ENCODE assay signal across 10 cellular contexts in the genomic region with DNA sequence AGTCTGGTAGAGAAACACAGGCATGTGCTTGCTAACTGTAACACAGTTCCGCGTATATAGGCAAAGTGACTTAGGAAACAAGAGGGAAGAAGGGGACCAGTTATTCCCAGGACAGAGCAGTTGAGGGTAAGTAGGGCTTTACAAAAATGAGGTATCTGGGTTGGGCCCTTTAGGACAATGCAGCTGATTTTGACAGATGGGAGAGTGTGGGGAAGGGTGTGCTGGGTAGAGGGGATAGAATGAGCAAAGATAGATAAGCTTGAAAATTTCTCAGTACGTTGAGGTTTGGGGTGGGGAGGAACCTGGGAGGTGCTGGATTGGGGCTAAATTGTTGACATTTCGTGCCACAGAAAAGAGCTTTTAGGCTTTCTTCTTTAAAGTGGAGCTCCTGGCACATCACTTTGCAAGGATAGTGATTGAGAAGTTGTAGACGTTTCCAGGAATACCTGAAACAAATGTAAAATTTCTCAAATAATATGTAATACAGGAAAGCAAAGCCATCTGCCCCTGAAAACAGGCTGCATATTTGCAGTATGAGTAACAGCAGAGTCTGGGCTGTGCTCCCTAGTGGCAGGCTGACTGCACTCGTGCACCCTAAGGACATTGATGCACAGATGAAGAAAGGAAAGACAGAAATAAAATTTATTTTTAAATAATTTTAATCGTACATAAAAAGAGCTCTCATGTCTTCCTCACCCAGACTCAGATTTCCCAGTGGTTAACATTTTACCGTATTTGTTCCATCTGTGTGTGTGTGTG.
DNase-seq lines count a peak whose midpoint lies in the region; ATAC-seq and TF ChIP-seq lines count a peak whose summit lies in the region.
"Had no signal": no experiment of that assay in that cellular context is flagged by ENCODE, and none has a peak within 500 bp of the region (broad histone marks: within the 10 kb centered on the region; RNA-seq: fewer than 3 reads in every experiment).

No MANE protein-coding gene starts in this region.

- H3F3A ChIP-seq in SU-DHL-6 (ENCODE audit: insufficient read depth), result peaks cover 19% of the 10 kb centered on the region; the same call in 1 of the 2 replicates

- H3K36me3 ChIP-seq in SU-DHL-6 (ENCODE audit: low read length), result no peaks in the 10 kb centered on the region; the same call in 1 of the 2 replicates
- H3K36me3 ChIP-seq in osteoblast (ENCODE audit: insufficient read depth, low read length), result no peaks in the 10 kb centered on the region

- H2AFZ ChIP-seq in SU-DHL-6 (ENCODE audit: low read depth, low read length, severe bottlenecking) (no peak overlapping the region), osteoblast (ENCODE audit: low read length) (peak overlapping the region; percentile 43)

- no peak overlapping the region for H3K4me3 ChIP-seq in SU-DHL-6 (ENCODE audit: insufficient read depth, low read length, poor library complexity, severe bottlenecking)
- no peak overlapping the region for H3K4me3 ChIP-seq in osteoblast (ENCODE audit: insufficient read depth, low read length)

- DNase-seq in AG08395 (ENCODE audit: low spot score) (peak; percentile 78), fibroblast of peridontal ligament (ENCODE audit: extremely low read depth) (peak; percentile 62), osteoblast (ENCODE audit: insufficient read length, low spot score, missing footprints) (no peak), RPMI8226 (no peak), T-cell (no peak)
- DNase-seq: CD4-positive, alpha-beta memory T cell had no signal

- CTCF ChIA-PET in T-cell (lab: Charles Lee), result no interaction called here

- H3K4me3 Mint-ChIP-seq in T-cell, result no peak overlapping the region
- H3K4me3 Mint-ChIP-seq: CD4-positive, alpha-beta memory T cell had no signal

- H3K79me2 ChIP-seq in SU-DHL-6 (ENCODE audit: insufficient read depth, low read length) (peaks cover 50% of the 10 kb centered on the region), osteoblast (ENCODE audit: insufficient read depth, low read length) (peaks cover 27% of the 10 kb centered on the region)

- H3K9ac ChIP-seq in SU-DHL-6 (ENCODE audit: low read length), result no peak overlapping the region

- TF ChIP-seq CTCF in SU-DHL-6 (IDR thresholded peaks at IDR 0.05; ENCODE audit: insufficient read depth, low read length, poor library complexity, severe bottlenecking) (no peak), osteoblast (IDR thresholded peaks at IDR 0.05; ENCODE audit: extremely low read depth, low read depth, low read length) (peak; percentile 34)

- H3K4me2 ChIP-seq in SU-DHL-6 (ENCODE audit: low read depth, low read length, poor library complexity, severe bottlenecking) (no peak overlapping the region), osteoblast (ENCODE audit: insufficient read depth, low read length) (peak overlapping the region; percentile 56)

- H3K27me3 Mint-ChIP-seq in T-cell, result peaks cover 2 to 3% of the 10 kb centered on the region in 2 donors

- ATAC-seq in T-cell (replicated peaks in 1 of 4), result no peak
- ATAC-seq in HG03159 (IDR thresholded peaks at IDR 0.05; ENCODE audit: unreplicated experiment), result no peak
- ATAC-seq in HG02798 (IDR thresholded peaks at IDR 0.05; ENCODE audit: poor library complexity, unreplicated experiment), result no peak

- no peaks in the 10 kb centered on the region for H3K9me2 ChIP-seq in SU-DHL-6 (replicated peaks; ENCODE audit: insufficient read depth, low read length)

- POLR2A ChIA-PET in T-cell (lab: Charles Lee), result no interaction called here

- no peaks in the 10 kb centered on the region for H3K9me3 Mint-ChIP-seq in T-cell

- H3K27me3 ChIP-seq in SU-DHL-6 (ENCODE audit: low read length) (no peaks in the 10 kb centered on the region), osteoblast (ENCODE audit: insufficient read depth, low read length) (no peaks in the 10 kb centered on the region)

- peak overlapping the region; percentile 30; the same call in 1 of the 2 replicates for H3K27ac ChIP-seq in SU-DHL-6 (ENCODE audit: low read depth, low read length)
- H3K27ac ChIP-seq in osteoblast (ENCODE audit: low read depth, low read length), result peak overlapping the region; percentile 85
- H3K27ac ChIP-seq: HL-60 had no signal

- peaks cover 4% of the 10 kb centered on the region for H3K36me3 Mint-ChIP-seq in T-cell
- H3K36me3 Mint-ChIP-seq: CD4-positive, alpha-beta memory T cell had no signal

- H3K4me1 ChIP-seq in osteoblast (ENCODE audit: insufficient read depth, low read length), result peaks cover 58% of the 10 kb centered on the region

- H3K4me1 Mint-ChIP-seq in T-cell, result peaks cover 5 to 19% (median 13%) of the 10 kb centered on the region in 3 donors

- H3K27ac Mint-ChIP-seq in T-cell, result no peak overlapping the region
- H3K27ac Mint-ChIP-seq: CD4-positive, alpha-beta memory T cell had no signal

- H3K9me3 ChIP-seq in SU-DHL-6 (ENCODE audit: insufficient read depth, low read length), result no peaks in the 10 kb centered on the region
- no peaks in the 10 kb centered on the region for H3K9me3 ChIP-seq in osteoblast (ENCODE audit: low read depth, low read length)

- H4K20me1 ChIP-seq in SU-DHL-6 (ENCODE audit: low read depth, low read length) (no peaks in the 10 kb centered on the region), osteoblast (ENCODE audit: insufficient read depth, low read length) (no peaks in the 10 kb centered on the region)

Comparison
In these comparisons a context has a peak if more than half of its experiments do, and no peak if none do; other contexts are left out.
1. DNase-seq: peak in AG08395 (single experiment) and fibroblast of peridontal ligament (single experiment); none in osteoblast (single experiment), RPMI8226 (single experiment) and T-cell (0 of 34).